ENCODE assay signal across 17 cellular contexts in genomic region chrX:118219866-118220265, GRCh38.
DNase-seq lines count a peak whose midpoint lies in the region; FAIRE-seq and TF ChIP-seq lines count a peak whose summit lies in the region.
"Had no signal": no experiment of that assay in that cellular context is flagged by ENCODE, and none has a peak within 500 bp of the region (broad histone marks: within the 10 kb centered on the region; RNA-seq: fewer than 3 reads in every experiment).

No MANE protein-coding gene starts in this region.

- no peaks in the 10 kb centered on the region for H3K36me3 Mint-ChIP-seq in astrocyte (ENCODE audit: low read depth, unreplicated experiment)
- H3K36me3 Mint-ChIP-seq in nephron (ENCODE audit: low read depth), result no peaks in the 10 kb centered on the region
- H3K36me3 Mint-ChIP-seq: CD14-positive monocyte; CD4-positive, alpha-beta memory T cell had no signal

- H3K79me2 ChIP-seq in astrocyte (ENCODE audit: insufficient read depth, low read length) (no peaks in the 10 kb centered on the region), smooth muscle cell (ENCODE audit: low read depth) (no peaks in the 10 kb centered on the region)

- H3K4me2 ChIP-seq in astrocyte (ENCODE audit: low read length), result no peak overlapping the region
- no peak overlapping the region for H3K4me2 ChIP-seq in smooth muscle cell
- H3K4me2 ChIP-seq: BLaER1 had no signal

- no peak overlapping the region for H3K27ac Mint-ChIP-seq in astrocyte (ENCODE audit: unreplicated experiment)
- peak overlapping the region; percentile 78 to 97 (median 92) for H3K27ac Mint-ChIP-seq in nephron
- H3K27ac Mint-ChIP-seq: CD14-positive monocyte; CD4-positive, alpha-beta memory T cell; H9 had no signal

- 97% methylated on average over 1 of the region's 1 CpG for WGBS in smooth muscle cell (ENCODE audit: low lambda C conversion rate)

- H3K9ac ChIP-seq in astrocyte (ENCODE audit: low read length) (no peak overlapping the region), smooth muscle cell (ENCODE audit: low read depth) (no peak overlapping the region)
- H3K9ac ChIP-seq: BLaER1 had no signal

- H3K4me3 Mint-ChIP-seq in astrocyte (ENCODE audit: unreplicated experiment) (no peak overlapping the region), nephron (no peak overlapping the region)
- H3K4me3 Mint-ChIP-seq: CD14-positive monocyte; CD4-positive, alpha-beta memory T cell; H9 had no signal

- H3K9me3 Mint-ChIP-seq in astrocyte (ENCODE audit: unreplicated experiment) (no peaks in the 10 kb centered on the region), nephron (no peaks in the 10 kb centered on the region)
- H3K9me3 Mint-ChIP-seq: CD4-positive, alpha-beta memory T cell had no signal

- H2AFZ ChIP-seq in astrocyte (ENCODE audit: low read depth, low read length) (no peak overlapping the region), smooth muscle cell (ENCODE audit: low read depth) (no peak overlapping the region)

- no peak for TF ChIP-seq CTCF in astrocyte (IDR thresholded peaks at IDR 0.05; ENCODE audit: insufficient read depth, low read depth, low read length)
- no peak for TF ChIP-seq CTCF in nephron (IDR thresholded peaks at IDR 0.05; ENCODE audit: unreplicated experiment in 3 of 3)
- no peak for TF ChIP-seq CTCF in smooth muscle cell (IDR thresholded peaks at IDR 0.05; ENCODE audit: borderline replicate concordance, insufficient read depth, poor library complexity, severe bottlenecking)

- H4K20me1 ChIP-seq in astrocyte (ENCODE audit: insufficient read depth, low read length), result no peaks in the 10 kb centered on the region
- no peaks in the 10 kb centered on the region for H4K20me1 ChIP-seq in smooth muscle cell (ENCODE audit: low read depth)
- H4K20me1 ChIP-seq: BLaER1 had no signal

- peak; percentile 5 for DNase-seq in NCI-H510A treated with DMSO at 0.1 percent for 48 hours (lab: John Stamatoyannopoulos, UW)
- no peak for DNase-seq in NCI-H510A (lab: John Stamatoyannopoulos, UW)
- DNase-seq in astrocyte (ENCODE audit: low read depth), result no peak
- DNase-seq in glomerular visceral epithelial cell (ENCODE audit: extremely low spot score), result no peak
- DNase-seq in smooth muscle cell (lab: John Stamatoyannopoulos, UW; ENCODE audit: unreplicated experiment), result no peak
- DNase-seq in GM03348 (ENCODE audit: low spot score), result no peak
- DNase-seq: 8988T; CD4-positive, alpha-beta memory T cell; DMS79 treated with DMSO at 0.1 percent for 48 hours; GF-D8; H9 had no signal

- H3K4me3 ChIP-seq in astrocyte (ENCODE audit: insufficient read depth, low read depth, low read length) (no peak overlapping the region), smooth muscle cell (no peak overlapping the region)
- H3K4me3 ChIP-seq: BLaER1, GM12878 had no signal

- no peaks in the 10 kb centered on the region for H3K27me3 ChIP-seq in astrocyte (ENCODE audit: insufficient read depth, low read length)
- no peaks in the 10 kb centered on the region for H3K27me3 ChIP-seq in smooth muscle cell (ENCODE audit: low read depth)

- H3K4me1 ChIP-seq in astrocyte (ENCODE audit: insufficient read depth, low read length), result no peaks in the 10 kb centered on the region
- H3K4me1 ChIP-seq in smooth muscle cell (ENCODE audit: low read depth), result no peaks in the 10 kb centered on the region
- H3K4me1 ChIP-seq: BLaER1 had no signal

- no peaks in the 10 kb centered on the region for H3K9me3 ChIP-seq in astrocyte (ENCODE audit: insufficient read depth, low read depth, low read length)
- no peaks in the 10 kb centered on the region for H3K9me3 ChIP-seq in smooth muscle cell (replicated peaks; ENCODE audit: low read depth)
- H3K9me3 ChIP-seq: BLaER1 had no signal

- no peaks in the 10 kb centered on the region for H3K27me3 Mint-ChIP-seq in astrocyte (ENCODE audit: low read depth, unreplicated experiment)
- H3K27me3 Mint-ChIP-seq in nephron (ENCODE audit: low read depth), result no peaks in the 10 kb centered on the region

- no peak overlapping the region for H3K27ac ChIP-seq in astrocyte (ENCODE audit: low read depth, low read length)
- no peak overlapping the region for H3K27ac ChIP-seq in smooth muscle cell (ENCODE audit: low read depth)
- H3K27ac ChIP-seq: BLaER1 had no signal

- H3K36me3 ChIP-seq in astrocyte (ENCODE audit: insufficient read depth, low read length) (no peaks in the 10 kb centered on the region), smooth muscle cell (ENCODE audit: low read depth) (no peaks in the 10 kb centered on the region)
- H3K36me3 ChIP-seq: BLaER1 had no signal

- peaks cover under 1% of the 10 kb centered on the region for H3K4me1 Mint-ChIP-seq in astrocyte (ENCODE audit: low read depth, unreplicated experiment)
- H3K4me1 Mint-ChIP-seq in nephron, result peaks cover 76% of the 10 kb centered on the region
- H3K4me1 Mint-ChIP-seq: CD4-positive, alpha-beta memory T cell; H9 had no signal

- no peaks in the 10 kb centered on the region for H3F3A ChIP-seq in smooth muscle cell (ENCODE audit: low read depth)

- peak; percentile 82 for FAIRE-seq in astrocyte (lab: Jason Lieb, UNC)
- FAIRE-seq: GM12878, H1, HepG2 had no signal
